In the genomic region with DNA sequence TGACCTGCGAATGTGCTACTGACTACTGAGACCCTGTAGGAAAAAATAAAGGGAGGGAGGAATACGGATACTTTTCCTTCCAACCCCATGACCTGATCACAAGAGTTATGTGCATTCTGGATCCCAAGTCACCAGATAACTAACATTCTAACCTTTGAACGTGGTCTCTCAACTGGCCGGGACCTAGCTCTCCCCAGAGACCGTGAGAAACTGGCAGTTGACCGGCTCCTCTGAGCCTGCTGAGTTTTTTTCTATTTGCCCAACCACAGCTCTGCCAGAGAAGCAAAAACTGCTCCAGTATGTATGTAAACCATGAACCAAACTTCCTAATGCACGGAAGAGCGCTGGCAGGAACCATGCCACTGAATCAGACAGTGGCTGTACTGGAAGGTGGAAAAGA, we compare ENCODE assay signal across 16 cellular contexts. TPM values are rescaled to one million over a fixed set of nuclear protein-coding genes. Genes with fewer than 3 reads are reported as not detected.
DNase-seq lines count a peak whose midpoint lies in the region; ATAC-seq, FAIRE-seq and TF ChIP-seq lines count a peak whose summit lies in the region.
"Had no signal": no experiment of that assay in that cellular context is flagged by ENCODE, and none has a peak within 500 bp of the region (broad histone marks: within the 10 kb centered on the region; RNA-seq: fewer than 3 reads in every experiment).

No MANE protein-coding gene starts in this region.

- 2% methylated on average over 8 of the region's 8 CpGs for WGBS in HepG2 (ENCODE audit: low lambda C conversion rate)

- no peaks in the 10 kb centered on the region for H3K27me3 Mint-ChIP-seq in activated naive CD8-positive, alpha-beta T cell
- no peaks in the 10 kb centered on the region for H3K27me3 Mint-ChIP-seq in activated naive CD8-positive, alpha-beta T cell treated with anti-CD3 and anti-CD28 coated beads for 36 hours
- H3K27me3 Mint-ChIP-seq in activated B cell treated with CpG ODN at 0.5 μM for 24 hours: no peaks in the 10 kb centered on the region

- H3K79me2 ChIP-seq in HepG2 (ENCODE audit: insufficient read depth, low read length): no peaks in the 10 kb centered on the region

- intact Hi-C loops in activated B cell treated with CpG ODN at 0.5 μM for 24 hours (cut with micrococcal nuclease) (no loop called here), HepG2 (cut with micrococcal nuclease; ENCODE audit: unreplicated experiment) (no loop called here)

- CTCF ChIA-PET in activated B cell treated with CpG ODN at 0.5 μM for 24 hours (lab: Charles Lee) (interaction anchor here (1.5 to 3.1 kb wide), 4 partner anchors 15 to 53 kb away, joined by 5 to 12 read pairs (median 8); no protein-coding TSS in a partner anchor), HepG2 (lab: Yijun Ruan, JAX; ENCODE audit: low intra/inter-chr PET ratio, low total read pairs) (no interaction called here)

- peaks cover 18% of the 10 kb centered on the region for H3K4me1 Mint-ChIP-seq in activated naive CD8-positive, alpha-beta T cell (ENCODE audit: low read depth)
- H3K4me1 Mint-ChIP-seq in activated naive CD8-positive, alpha-beta T cell treated with anti-CD3 and anti-CD28 coated beads for 36 hours: peaks cover 17% of the 10 kb centered on the region
- H3K4me1 Mint-ChIP-seq in activated B cell treated with CpG ODN at 0.5 μM for 24 hours: peaks cover 54% of the 10 kb centered on the region

- POLR2A ChIA-PET in activated B cell treated with CpG ODN at 0.5 μM for 24 hours (lab: Charles Lee): interaction anchor here (1.4 to 22.2 kb wide), 5 partner anchors 8 to 51 kb away, joined by 3 to 1242 read pairs (median 298); a partner anchor contains a TSS
- POLR2A ChIA-PET in HepG2 (lab: Yijun Ruan, JAX): interaction anchor here (1.3 kb wide), 1 partner anchor 12 kb away, joined by 7 read pairs; no protein-coding TSS in a partner anchor

- no peak for TF ChIP-seq RAD21 in HepG2 (CRISPR knock-in tag; IDR thresholded peaks at IDR 0.05)

- H3K4me2 ChIP-seq in HepG2 (ENCODE audit: low read depth, low read length): peak overlapping the region; percentile 70

- no peak for TF ChIP-seq EP300 in HepG2 (IDR thresholded peaks at IDR 0.05; ENCODE audit: low read depth in 2 of 2, low read length in 2 of 2)
- no peak for TF ChIP-seq EP300 in HepG2 (CRISPR knock-in tag; IDR thresholded peaks at IDR 0.05; ENCODE audit: borderline replicate concordance)

- DNase-seq in activated naive CD8-positive, alpha-beta T cell treated with anti-CD3 and anti-CD28 coated beads for 36 hours: no peak
- DNase-seq in activated B cell treated with CpG ODN at 0.5 μM for 24 hours (no peak), HepG2 (ENCODE audit: low spot score) (peak; percentile 84), epidermal melanocyte (ENCODE audit: insufficient read length, low spot score) (no peak), GM13977 (ENCODE audit: low spot score) (no peak), SIG-M5 treated with dmso at 0.1 percent for 504 hours (lab: John Stamatoyannopoulos, UW; ENCODE audit: unreplicated experiment) (no peak)
- DNase-seq: NCI-H2081 treated with DMSO at 0.1 percent for 48 hours, NCI-H748 treated with DMSO at 0.1 percent for 48 hours, retina, SW 1271 had no signal

- peaks cover 0 to 20% of the 10 kb centered on the region in 2 experiments; a peak in 3 of 5 replicates for H3K27me3 ChIP-seq in HepG2 (ENCODE audit: control insufficient read depth in 1 of 2, insufficient read depth in 2 of 2, low read length in 2 of 2)

- H4K20me1 ChIP-seq in HepG2 (ENCODE audit: insufficient read depth, low read length): no peaks in the 10 kb centered on the region

- TF ChIP-seq CTCF in activated B cell treated with CpG ODN at 0.5 μM for 24 hours (IDR thresholded peaks at IDR 0.05): no peak
- TF ChIP-seq CTCF in HepG2 (CRISPR knock-in tag; IDR thresholded peaks at IDR 0.05): no peak
- no peak for TF ChIP-seq CTCF in GM13977 (IDR thresholded peaks at IDR 0.05; ENCODE audit: extremely low read depth, insufficient read depth, missing control alignments)

- peaks cover 34% of the 10 kb centered on the region for H3K4me1 ChIP-seq in HepG2 (ENCODE audit: insufficient read depth, low read length)

- no peak overlapping the region for H3K27ac ChIP-seq in HepG2 (ENCODE audit: extremely low read length, insufficient read depth, low read length)
- H3K27ac ChIP-seq in temporal lobe (ENCODE audit: low read depth, low read length): peak overlapping the region; percentile 94

- peaks cover 2% of the 10 kb centered on the region for H3K36me3 Mint-ChIP-seq in activated naive CD8-positive, alpha-beta T cell
- peaks cover 6% of the 10 kb centered on the region for H3K36me3 Mint-ChIP-seq in activated naive CD8-positive, alpha-beta T cell treated with anti-CD3 and anti-CD28 coated beads for 36 hours
- no peaks in the 10 kb centered on the region for H3K36me3 Mint-ChIP-seq in activated B cell treated with CpG ODN at 0.5 μM for 24 hours (ENCODE audit: low read depth)
- H3K36me3 Mint-ChIP-seq: WTC11 had no signal

- no peak for TF ChIP-seq POLR2A in HepG2 (IDR thresholded peaks at IDR 0.05; ENCODE audit: insufficient read depth in 1 of 2, low read depth in 2 of 2, low read length in 2 of 2)

- no peaks in the 10 kb centered on the region for H3K9me3 Mint-ChIP-seq in activated naive CD8-positive, alpha-beta T cell (ENCODE audit: low read depth)
- H3K9me3 Mint-ChIP-seq in activated naive CD8-positive, alpha-beta T cell treated with anti-CD3 and anti-CD28 coated beads for 36 hours: peaks cover 4% of the 10 kb centered on the region
- H3K9me3 Mint-ChIP-seq in activated B cell treated with CpG ODN at 0.5 μM for 24 hours: no peaks in the 10 kb centered on the region
- H3K9me3 Mint-ChIP-seq: WTC11 had no signal

- in situ Hi-C loops in HepG2 (cut with HindIII; ENCODE audit: extremely low pct_ligation_motif_present, low pct_unique_long_range_greater_than_20kb) (no loop called here), GM13977 (cut with MboI; ENCODE audit: low pct_unique_long_range_greater_than_20kb, low sequenced_read_pairs, unreplicated experiment) (loop anchor here (5.0 kb wide), 1 partner anchor 44 kb away; no protein-coding TSS in a partner anchor)

- H3K9ac ChIP-seq in HepG2 (ENCODE audit: insufficient read depth, low read depth, low read length): no peak overlapping the region

- no peaks in the 10 kb centered on the region for H3K9me3 ChIP-seq in HepG2 (ENCODE audit: low read length)

- H3K36me3 ChIP-seq in HepG2 (replicated peaks in 1 of 2; ENCODE audit: control insufficient read depth in 1 of 2, insufficient read depth in 2 of 2, low read length in 2 of 2): no peaks in the 10 kb centered on the region

- BruUV-seq in HepG2 (replicated peaks; lab: Mats Ljungman, UMichigan): no TSS peak

- H3K4me3 ChIP-seq in HepG2 (replicated peaks in 1 of 3; ENCODE audit: insufficient read depth in 1 of 3, low read depth in 2 of 3, low read length in 3 of 3): no peak overlapping the region

- no peak overlapping the region for H3K4me3 Mint-ChIP-seq in activated naive CD8-positive, alpha-beta T cell
- no peak overlapping the region for H3K4me3 Mint-ChIP-seq in activated naive CD8-positive, alpha-beta T cell treated with anti-CD3 and anti-CD28 coated beads for 36 hours
- H3K4me3 Mint-ChIP-seq in activated B cell treated with CpG ODN at 0.5 μM for 24 hours: no peak overlapping the region

- H3K27ac Mint-ChIP-seq in activated naive CD8-positive, alpha-beta T cell: peak overlapping the region; percentile 94
- no peak overlapping the region for H3K27ac Mint-ChIP-seq in activated naive CD8-positive, alpha-beta T cell treated with anti-CD3 and anti-CD28 coated beads for 36 hours
- peak overlapping the region; percentile 92 for H3K27ac Mint-ChIP-seq in activated B cell treated with CpG ODN at 0.5 μM for 24 hours

- H2AFZ ChIP-seq in HepG2 (ENCODE audit: low read length): peak overlapping the region; percentile 32

- ATAC-seq in activated B cell treated with CpG ODN at 0.5 μM for 24 hours (ENCODE audit: low read depth): no peak
- peak; percentile 75 for ATAC-seq in HepG2
- ATAC-seq: esophagus mucosa, WTC11 had no signal

- FAIRE-seq in HepG2 (lab: Jason Lieb, UNC): peak; percentile 54
- FAIRE-seq: colon, RCC 7860 had no signal

TF ChIP-seq in HepG2, 621 proteins besides CTCF, POLR2A, EP300 and RAD21 (continues in another document):
- TF ChIP-seq HNF4G (IDR thresholded peaks at IDR 0.05; ENCODE audit: borderline replicate concordance, low read depth, low read length) (peak; percentile 57; the same call in 1 of the 2 replicates), HNF4G (CRISPR knock-in tag; IDR thresholded peaks at IDR 0.05; ENCODE audit: borderline replicate concordance, low read depth) (no peak), TCF7 (IDR thresholded peaks at IDR 0.05; ENCODE audit: low read depth) (0 out of 2 replicates have a peak, but pooled peaks have one; percentile 33), TBX2 (CRISPR knock-in tag; IDR thresholded peaks at IDR 0.05; ENCODE audit: borderline replicate concordance) (0 out of 2 replicates have a peak, but pooled peaks have one; percentile 15)

RNA-seq across cellular contexts. Expression of a gene that starts 47.5 kb away (rescaled TPM):
- total RNA-seq in activated naive CD8-positive, alpha-beta T cell treated with anti-CD3 and anti-CD28 coated beads for 36 hours: 1,000 to 10,000 TPM; 2,595 to 2,627 TPM
- total RNA-seq in activated B cell treated with CpG ODN at 0.5 μM for 24 hours (1,531 and 1,680 TPM in 2 replicates), HepG2 (2016; rRNA removed; fragmentation: Illumina TruSeq; extraction: Trizol) (1,086 and 1,212 TPM in 2 replicates), temporal lobe (458 TPM)
- 383 and 429 TPM in 2 replicates for total RNA-seq in HepG2 (2016; cell fraction: cytosol; rRNA removed; fragmentation: Illumina TruSeq; extraction: Trizol; ENCODE audit: low read depth)
- 1,123 and 1,183 TPM in 2 replicates for total RNA-seq in HepG2 (2016; cell fraction: insoluble cytoplasmic fraction; rRNA removed; fragmentation: Illumina TruSeq; extraction: Trizol)
- 561 and 605 TPM in 2 replicates for total RNA-seq in HepG2 (2016; cell fraction: membrane; rRNA removed; fragmentation: Illumina TruSeq; extraction: Trizol)
- total RNA-seq in HepG2 (2016; cell fraction: nucleus; rRNA removed; fragmentation: Illumina TruSeq; extraction: Trizol): 429 and 440 TPM in 2 replicates
- 174 and 190 TPM in 2 replicates for polyA plus RNA-seq in HepG2 (2011; rRNA removed)
- 192 and 196 TPM in 2 replicates for polyA plus RNA-seq in HepG2 (2011; cell fraction: cytosol; rRNA removed)
- 112 and 149 TPM in 2 replicates for polyA plus RNA-seq in HepG2 (2011; cell fraction: nucleus; rRNA removed)
- polyA plus RNA-seq in HepG2 (2012): 399 and 565 TPM in 2 replicates
- polyA plus RNA-seq in HepG2 (2016; cell fraction: cytosol; fragmentation: Illumina TruSeq; extraction: Trizol; ENCODE audit: low read depth): 460 and 492 TPM in 2 replicates
- 2,053 and 2,108 TPM in 2 replicates for polyA plus RNA-seq in HepG2 (2016; cell fraction: insoluble cytoplasmic fraction; fragmentation: Illumina TruSeq; extraction: Trizol; ENCODE audit: low read depth)
- 673 and 705 TPM in 2 replicates for polyA plus RNA-seq in HepG2 (2016; cell fraction: membrane; fragmentation: Illumina TruSeq; extraction: Trizol; ENCODE audit: low read depth)
- polyA plus RNA-seq in HepG2 (2016; cell fraction: nucleus; fragmentation: Illumina TruSeq; extraction: Trizol; ENCODE audit: insufficient read depth, low read depth): 1,089 and 1,130 TPM in 2 replicates
- 146 and 188 TPM in 2 replicates for polyA minus RNA-seq in HepG2 (2011; rRNA and poly(A)+ RNA removed; ENCODE audit: low replicate concordance)
- polyA minus RNA-seq in HepG2 (2011; cell fraction: cytosol; rRNA and poly(A)+ RNA removed): 210 and 216 TPM in 2 replicates
- polyA minus RNA-seq in HepG2 (2011; cell fraction: nucleus; rRNA and poly(A)+ RNA removed): 83.7 and 96.4 TPM in 2 replicates
